Comparison of ENCODE assay signal across 8 cellular contexts in the genomic region with DNA sequence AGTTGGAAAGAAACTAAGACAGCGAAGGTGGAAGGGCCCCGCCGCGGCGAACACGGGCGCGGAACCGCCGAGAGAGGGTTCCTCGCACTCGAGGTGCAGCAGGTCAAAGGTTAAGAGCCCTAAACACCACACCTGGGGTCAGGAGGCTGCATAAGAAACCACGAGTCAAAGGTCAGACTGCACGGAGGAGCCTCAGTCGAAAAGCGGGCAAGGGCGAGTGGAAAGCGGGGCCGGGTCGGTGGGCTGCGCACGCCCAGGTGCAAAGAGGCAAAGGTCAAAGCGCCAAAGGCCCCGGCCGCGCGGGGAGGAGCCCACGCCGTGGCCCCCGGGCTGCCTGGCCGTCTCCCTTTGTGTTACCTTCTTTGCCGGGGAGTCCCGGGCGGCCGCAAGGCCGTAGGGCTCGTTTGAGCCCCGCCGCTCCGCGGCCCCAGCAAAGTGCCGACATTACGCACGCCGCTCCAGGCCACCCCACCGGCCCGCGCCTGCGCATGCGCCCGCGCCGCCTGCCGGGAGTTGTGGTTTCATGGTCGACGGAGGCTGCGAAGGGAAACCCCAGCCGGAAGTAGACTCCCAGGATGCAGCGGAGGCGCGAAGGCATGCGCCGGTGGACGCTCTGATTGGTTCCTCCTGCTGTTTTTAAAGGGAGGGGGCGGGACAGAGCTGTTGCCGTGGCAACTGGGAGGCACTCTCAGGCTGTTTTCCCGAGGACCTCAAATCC. TPM values are rescaled to one million over a fixed set of nuclear protein-coding genes. Genes with fewer than 3 reads are reported as not detected.
DNase-seq lines count a peak whose midpoint lies in the region; ATAC-seq and TF ChIP-seq lines count a peak whose summit lies in the region.

A gene (minus strand): TSS at position 470 of the 718 bp plus-strand sequence. CDS start 25 bp downstream, at position 445.

- H3K27me3 Mint-ChIP-seq in CD14-positive monocyte (ENCODE audit: low read depth in 3 of 3): peaks cover 13 to 17% (median 14%) of the 10 kb centered on the region in 3 donors

- DNase-seq in CD14-positive monocyte (ENCODE audit: low spot score): peak; percentile 98
- DNase-seq in NCI-H82 (lab: John Stamatoyannopoulos, UW): peak; percentile 97
- peak; percentile 94 to 96 for DNase-seq in activated CD4-positive, alpha-beta T cell treated with anti-CD3 and anti-CD28 coated beads, Interleukin-2, amount 50 U/mL, for 48 hours
- peak; percentile 99 for DNase-seq in dermis blood vessel endothelial cell
- peak; percentile 98 for DNase-seq in left lobe of liver (ENCODE audit: low spot score)
- DNase-seq in stimulated activated CD4-positive, alpha-beta T cell treated with anti-CD3 and anti-CD28 coated beads, Interleukin-2, amount 100 ng/mL, for 24 hours: peak; percentile 95 to 97

- H3K4me1 Mint-ChIP-seq in CD14-positive monocyte: peaks cover 24% of the 10 kb centered on the region

- H3K27ac Mint-ChIP-seq in CD14-positive monocyte: peak within 1 kb of the TSS; percentile 75 to 90 (median 85)

- intact Hi-C loops in CD14-positive monocyte (cut with micrococcal nuclease): loop anchor here (2.0 to 10.0 kb wide), 3 partner anchors 30 to 128 kb away; a partner anchor contains a TSS

- peaks cover 20 to 38% of the 10 kb centered on the region in 2 donors for H3K36me3 Mint-ChIP-seq in CD14-positive monocyte

- peak within 1 kb of the TSS; percentile 94 to 98 for H3K4me3 Mint-ChIP-seq in CD14-positive monocyte

- ATAC-seq in GM19438 (IDR thresholded peaks at IDR 0.05; ENCODE audit: low read depth, unreplicated experiment): peak; percentile 61
- ATAC-seq in HG03571 (IDR thresholded peaks at IDR 0.05; ENCODE audit: unreplicated experiment): peak; percentile 73
- ATAC-seq in left lobe of liver: peak; percentile 94

- no peak for TF ChIP-seq CTCF in CD14-positive monocyte (IDR thresholded peaks at IDR 0.05)

- H3K9me3 Mint-ChIP-seq in CD14-positive monocyte: peaks cover 0 to 3% (median 0%) of the 10 kb centered on the region in 7 donors

RNA-seq across cellular contexts. Expression of the gene that starts here (rescaled TPM):
- polyA plus RNA-seq in CD14-positive monocyte: 10 to 100 TPM; 16.2 to 17.6 TPM
- total RNA-seq in dermis blood vessel endothelial cell (29.1 and 37.6 TPM in 2 replicates), left lobe of liver (51.8 TPM)

Comparison
In these comparisons a context has a peak if more than half of its experiments do, and no peak if none do; other contexts are left out.
1. Peak in every context shown above with its lines: DNase-seq and ATAC-seq.